ENCODE assay signal across 1 cellular context in genomic region chr1:159918918-159919195, GRCh38.
TF ChIP-seq lines count a peak whose summit lies in the region.

No MANE protein-coding gene starts in this region.

TF ChIP-seq in GM12878, 131 proteins besides CTCF, POLR2A, EP300 and RAD21:
- TF ChIP-seq SREBF1 (IDR thresholded peaks at IDR 0.05; ENCODE audit: low read length) (no peak), JUNB (IDR thresholded peaks at IDR 0.05) (no peak), TARDBP (IDR thresholded peaks at IDR 0.05; ENCODE audit: borderline replicate concordance) (no peak), NFXL1 (IDR thresholded peaks at IDR 0.05; ENCODE audit: borderline replicate concordance) (no peak), SIN3A (IDR thresholded peaks at IDR 0.05; ENCODE audit: low read depth, low read length) (no peak), E2F4 (IDR thresholded peaks at IDR 0.05; ENCODE audit: low read depth, low read length) (no peak), NR2C1 (IDR thresholded peaks at IDR 0.05) (no peak), CHD1 (IDR thresholded peaks at IDR 0.05; ENCODE audit: low read depth, low read length) (no peak), ZNF217 (IDR thresholded peaks at IDR 0.05) (no peak), ATF7 (IDR thresholded peaks at IDR 0.05; ENCODE audit: low read depth) (no peak), RB1 (IDR thresholded peaks at IDR 0.05; ENCODE audit: borderline replicate concordance) (no peak), EZH2 (IDR thresholded peaks at IDR 0.05; ENCODE audit: borderline replicate concordance, control insufficient read depth, low read depth, low read length) (no peak)
